ENCODE assay signal across 21 cellular contexts in genomic region chr14:68836093-68836492, GRCh38. TPM values are rescaled to one million over a fixed set of nuclear protein-coding genes. Genes with fewer than 3 reads are reported as not detected.
A peak's percentile ranks its signal among the peaks of the same experiment; 100 is the strongest.
DNase-seq lines count a peak whose midpoint lies in the region; ATAC-seq, FAIRE-seq and TF ChIP-seq lines count a peak whose summit lies in the region.
"Had no signal": no experiment of that assay in that cellular context is flagged by ENCODE, and none has a peak within 500 bp of the region (broad histone marks: within the 10 kb centered on the region; RNA-seq: fewer than 3 reads in every experiment).

No MANE protein-coding gene starts in this region.

- FAIRE-seq in urothelium cell line (lab: Jason Lieb, UNC): peak; percentile 85
- FAIRE-seq: D721Med, G401.6, H54 had no signal

- H3K27me3 Mint-ChIP-seq in natural killer cell treated with Interleukin-12 subunit alpha and Interleukin-12 subunit beta and Interleukin-15 and Interleukin-18, amount 100 ng/mL, for 72 hours: no peaks in the 10 kb centered on the region
- no peaks in the 10 kb centered on the region for H3K27me3 Mint-ChIP-seq in natural killer cell (ENCODE audit: low read depth in 2 of 2)
- no peaks in the 10 kb centered on the region for H3K27me3 Mint-ChIP-seq in IgD-negative memory B cell
- H3K27me3 Mint-ChIP-seq: CD4-positive, alpha-beta T cell had no signal

- peaks cover 24 to 25% of the 10 kb centered on the region in 2 donors for H3K4me1 Mint-ChIP-seq in natural killer cell treated with Interleukin-12 subunit alpha and Interleukin-12 subunit beta and Interleukin-15 and Interleukin-18, amount 100 ng/mL, for 72 hours (ENCODE audit: low read depth in 2 of 2)
- peaks cover 27 to 28% of the 10 kb centered on the region in 2 donors for H3K4me1 Mint-ChIP-seq in natural killer cell
- H3K4me1 Mint-ChIP-seq in IgD-negative memory B cell: peaks cover 0 to 18% (median 9%) of the 10 kb centered on the region in 3 donors
- H3K4me1 Mint-ChIP-seq: CD14-positive monocyte had no signal

- intact Hi-C loops in natural killer cell (cut with micrococcal nuclease): no loop called here

- peaks cover 19% of the 10 kb centered on the region for H3K36me3 Mint-ChIP-seq in natural killer cell treated with Interleukin-12 subunit alpha and Interleukin-12 subunit beta and Interleukin-15 and Interleukin-18, amount 100 ng/mL, for 72 hours
- H3K36me3 Mint-ChIP-seq in natural killer cell (peaks cover 35% of the 10 kb centered on the region), IgD-negative memory B cell (no peaks in the 10 kb centered on the region)

- peaks cover 10% of the 10 kb centered on the region for H3K9me3 Mint-ChIP-seq in natural killer cell treated with Interleukin-12 subunit alpha and Interleukin-12 subunit beta and Interleukin-15 and Interleukin-18, amount 100 ng/mL, for 72 hours
- H3K9me3 Mint-ChIP-seq in natural killer cell (peaks cover 10 to 14% of the 10 kb centered on the region in 2 donors), IgD-negative memory B cell (peaks cover 6 to 22% (median 16%) of the 10 kb centered on the region in 3 donors)

- peak overlapping the region; percentile 4 to 14 for H3K27ac Mint-ChIP-seq in natural killer cell treated with Interleukin-12 subunit alpha and Interleukin-12 subunit beta and Interleukin-15 and Interleukin-18, amount 100 ng/mL, for 72 hours
- H3K27ac Mint-ChIP-seq in natural killer cell (peak overlapping the region in 1 of 2 donors; percentile 72), IgD-negative memory B cell (peak overlapping the region in 2 of 3 donors; percentile 14 to 32)
- H3K27ac Mint-ChIP-seq: CD14-positive monocyte; CD4-positive, alpha-beta T cell had no signal

- DNase-seq in natural killer cell treated with Interleukin-12 subunit alpha and Interleukin-12 subunit beta and Interleukin-15 and Interleukin-18, amount 100 ng/mL, for 72 hours (ENCODE audit: low spot score): no peak
- no peak for DNase-seq in natural killer cell
- no peak for DNase-seq in urothelium cell line (ENCODE audit: low spot score)
- DNase-seq in stimulated activated CD4-positive, alpha-beta T cell treated with anti-CD3 and anti-CD28 coated beads, Interleukin-12 subunit alpha, Interleukin-12 subunit beta, amount 100 ng/mL, for 4 hours: no peak
- DNase-seq in DMS153 (lab: John Stamatoyannopoulos, UW): no peak
- DNase-seq: 8988T; ACHN; AML-193; BE2C; CD4-positive, alpha-beta T cell; CD8-positive, alpha-beta memory T cell; DMS 273 treated with DMSO at 0.1 percent for 48 hours; DMS53; DMS79 treated with DMSO at 0.1 percent for 48 hours; GOT3 had no signal

- no peak overlapping the region for H3K4me3 Mint-ChIP-seq in natural killer cell treated with Interleukin-12 subunit alpha and Interleukin-12 subunit beta and Interleukin-15 and Interleukin-18, amount 100 ng/mL, for 72 hours
- no peak overlapping the region for H3K4me3 Mint-ChIP-seq in natural killer cell
- H3K4me3 Mint-ChIP-seq in IgD-negative memory B cell: no peak overlapping the region
- H3K4me3 Mint-ChIP-seq: CD14-positive monocyte; CD4-positive, alpha-beta T cell; CD8-positive, alpha-beta memory T cell had no signal

- no peak for TF ChIP-seq CTCF in natural killer cell (IDR thresholded peaks at IDR 0.05)

- ATAC-seq in natural killer cell treated with Interleukin-12 subunit alpha and Interleukin-12 subunit beta and Interleukin-15 and Interleukin-18, amount 100 ng/mL, for 72 hours: no peak
- ATAC-seq in natural killer cell: no peak
- ATAC-seq: A549 had no signal

RNA-seq across cellular contexts. Expression of gene ZFP36L1, which starts 43.2 kb away (rescaled TPM):
- total RNA-seq in natural killer cell treated with Interleukin-12 subunit alpha and Interleukin-12 subunit beta and Interleukin-15 and Interleukin-18, amount 100 ng/mL, for 72 hours: 10 to 100 TPM; 42.4 to 94.9 TPM
- 100 to 1,000 TPM; 143 to 167 (median 166) TPM for total RNA-seq in natural killer cell
- 275 TPM for polyA plus RNA-seq in IgD-negative memory B cell
